Comparison of ENCODE assay signal across 27 cellular contexts in the genomic region with DNA sequence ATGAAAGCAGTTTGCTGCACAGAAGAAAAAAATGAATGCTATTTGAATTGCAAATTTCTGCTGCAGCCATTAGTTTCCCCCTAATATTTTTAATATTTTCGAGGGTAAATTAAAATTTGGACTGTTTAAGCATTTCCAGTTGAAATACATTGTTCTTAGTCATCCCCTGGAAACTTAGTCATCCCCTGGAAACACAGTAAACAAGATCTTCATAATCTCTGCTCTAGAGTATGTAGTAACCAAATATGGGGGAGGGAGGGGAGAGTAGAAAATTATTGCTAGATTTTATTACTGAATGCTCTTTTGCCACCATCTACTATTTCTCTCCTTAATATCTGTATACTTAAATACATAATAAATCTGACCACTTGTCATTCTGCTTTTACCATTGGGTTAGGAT.
DNase-seq lines count a peak whose midpoint lies in the region; TF ChIP-seq lines count a peak whose summit lies in the region.
"Had no signal": no experiment of that assay in that cellular context is flagged by ENCODE, and none has a peak within 500 bp of the region (broad histone marks: within the 10 kb centered on the region; RNA-seq: fewer than 3 reads in every experiment).

No MANE protein-coding gene starts in this region.

- H2BK120ac ChIP-seq in mesenchymal stem cell (ENCODE audit: low read depth, low read length): no peak overlapping the region

- no peak overlapping the region for H3K27ac ChIP-seq in RWPE1
- H3K27ac ChIP-seq in mesenchymal stem cell (ENCODE audit: low read length, poor library complexity, severe bottlenecking): no peak overlapping the region
- H3K27ac ChIP-seq in effector memory CD4-positive, alpha-beta T cell (ENCODE audit: insufficient read depth, low read length, poor library complexity, severe bottlenecking): no peak overlapping the region
- H3K27ac ChIP-seq: SK-N-MC, thoracic aorta, uterus had no signal

- DNase-seq in AG20443 (ENCODE audit: low spot score): peak; percentile 37
- DNase-seq in RWPE1 (ENCODE audit: low spot score): peak; percentile 58
- peak; percentile 60 for DNase-seq in fibroblast of mammary gland (ENCODE audit: low read depth)
- peak; percentile 5 for DNase-seq in mesenchymal stem cell
- DNase-seq in T-helper 2 cell treated with Interferon-gamma antibody and Interleukin-4, amounts not matched to agents 5 μg/mL and 100 μg/mL, for 36 hours (ENCODE audit: low spot score): no peak
- DNase-seq in effector memory CD4-positive, alpha-beta T cell: no peak
- DNase-seq in immature natural killer cell: no peak
- no peak for DNase-seq in stimulated activated CD4-positive, alpha-beta T cell treated with anti-CD3 and anti-CD28 coated beads, Interleukin-4, amount 100 ng/mL, for 24 hours
- DNase-seq: activated CD4-positive, alpha-beta memory T cell treated with anti-CD3 and anti-CD28 coated beads, Interleukin-2, amount 10 ng/mL, durations not matched to agents 7 days and 5 days; activated CD4-positive, alpha-beta T cell treated with anti-CD3 and anti-CD28 coated beads for 1 hour; activated naive CD8-positive, alpha-beta T cell treated with anti-CD3 and anti-CD28 coated beads, Interleukin-2, amount 10 ng/mL, durations not matched to agents 7 days and 5 days; CD8-positive, alpha-beta T cell; cerebellar nuclear complex; mesendoderm; MG63; NCI-H2029 treated with DMSO at 0.1 percent for 48 hours; NCI-H226; NCI-H774; posterior cingulate gyrus; RPMI8226; stimulated activated naive CD8-positive, alpha-beta T cell treated with anti-CD3 and anti-CD28 coated beads, Interleukin-15, Interleukin-2, amounts not matched to agents 100 U/mL and 50 U/mL, for 24 hours; uterus had no signal

- H3K9ac ChIP-seq in mesenchymal stem cell (ENCODE audit: low read length): peak overlapping the region; percentile 58

- POLR2A ChIA-PET in RWPE1 (lab: Yijun Ruan, JAX; ENCODE audit: low non-redundant PET): no interaction called here

- H2BK12ac ChIP-seq in mesenchymal stem cell (ENCODE audit: low read length in 2 of 2): no peak overlapping the region

- no peak overlapping the region for H3K27ac Mint-ChIP-seq in T-helper 2 cell treated with Interferon-gamma antibody and Interleukin-4, amounts not matched to agents 5 μg/mL and 100 μg/mL, for 36 hours
- H3K27ac Mint-ChIP-seq in immature natural killer cell: no peak overlapping the region
- H3K27ac Mint-ChIP-seq: activated CD4-positive, alpha-beta memory T cell treated with anti-CD3 and anti-CD28 coated beads, Interleukin-2, amount 10 ng/mL, durations not matched to agents 7 days and 5 days; activated naive CD8-positive, alpha-beta T cell treated with anti-CD3 and anti-CD28 coated beads, Interleukin-2, amount 10 ng/mL, durations not matched to agents 7 days and 5 days; activated T-helper 2 cell treated with anti-CD3 and anti-CD28 coated beads, Interferon-gamma antibody, Interleukin-2, Interleukin-4, amounts not matched to agents 10 μg/mL and 5 μg/mL and 100 μg/mL, durations not matched to agents 14 hours and 24 hours and 36 hours; B cell; CD8-positive, alpha-beta T cell had no signal

- H3K27me3 Mint-ChIP-seq in T-helper 2 cell treated with Interferon-gamma antibody and Interleukin-4, amounts not matched to agents 5 μg/mL and 100 μg/mL, for 36 hours (ENCODE audit: low read depth): no peaks in the 10 kb centered on the region
- no peaks in the 10 kb centered on the region for H3K27me3 Mint-ChIP-seq in immature natural killer cell (ENCODE audit: low read depth in 3 of 3)
- H3K27me3 Mint-ChIP-seq: activated CD4-positive, alpha-beta memory T cell treated with anti-CD3 and anti-CD28 coated beads, Interleukin-2, amount 10 ng/mL, durations not matched to agents 7 days and 5 days; activated naive CD8-positive, alpha-beta T cell treated with anti-CD3 and anti-CD28 coated beads, Interleukin-2, amount 10 ng/mL, durations not matched to agents 7 days and 5 days; B cell had no signal

- no peak overlapping the region for H2AFZ ChIP-seq in mesenchymal stem cell (ENCODE audit: low read depth, low read length)

- H3K4me3 ChIP-seq in fibroblast of mammary gland (ENCODE audit: control insufficient read depth, low read depth, low read length): no peak overlapping the region
- H3K4me3 ChIP-seq in mesenchymal stem cell (ENCODE audit: insufficient read depth in 1 of 2, low read depth in 1 of 2, low read length in 2 of 2): no peak overlapping the region
- H3K4me3 ChIP-seq in effector memory CD4-positive, alpha-beta T cell (ENCODE audit: insufficient read depth, low read depth, low read length, poor library complexity, severe bottlenecking): no peak overlapping the region
- H3K4me3 ChIP-seq: K562, MG63, SK-N-MC, thoracic aorta, uterus had no signal

- no peaks in the 10 kb centered on the region for H3K27me3 ChIP-seq in mesenchymal stem cell (ENCODE audit: control insufficient read depth in 1 of 2, insufficient read depth in 1 of 2, low read length in 2 of 2)
- no peaks in the 10 kb centered on the region for H3K27me3 ChIP-seq in effector memory CD4-positive, alpha-beta T cell (replicated peaks; ENCODE audit: control insufficient read depth, insufficient read depth, low read length, poor library complexity, severe bottlenecking)
- H3K27me3 ChIP-seq: MG63, uterus had no signal

- H3K4ac ChIP-seq in mesenchymal stem cell (ENCODE audit: low read depth in 1 of 2, low read length in 2 of 2): no peak overlapping the region

- no peak overlapping the region for H3K23ac ChIP-seq in mesenchymal stem cell (ENCODE audit: low read length in 2 of 2)

- H4K8ac ChIP-seq in mesenchymal stem cell (ENCODE audit: low read length): no peak overlapping the region

- CTCF ChIA-PET in RWPE1 (lab: Yijun Ruan, JAX): no interaction called here

- no peak overlapping the region for H3K18ac ChIP-seq in mesenchymal stem cell (ENCODE audit: low read depth in 1 of 2, low read length in 2 of 2)

- no peak overlapping the region for H4K91ac ChIP-seq in mesenchymal stem cell (ENCODE audit: low read length)

- H3K36me3 Mint-ChIP-seq in T-helper 2 cell treated with Interferon-gamma antibody and Interleukin-4, amounts not matched to agents 5 μg/mL and 100 μg/mL, for 36 hours (ENCODE audit: low read depth): no peaks in the 10 kb centered on the region
- peaks cover 0 to 5% (median 0%) of the 10 kb centered on the region in 3 donors for H3K36me3 Mint-ChIP-seq in immature natural killer cell
- H3K36me3 Mint-ChIP-seq: activated naive CD8-positive, alpha-beta T cell treated with anti-CD3 and anti-CD28 coated beads, Interleukin-2, amount 10 ng/mL, durations not matched to agents 7 days and 5 days; CD8-positive, alpha-beta T cell had no signal

- no peaks in the 10 kb centered on the region for H3K4me1 ChIP-seq in mesenchymal stem cell (ENCODE audit: control insufficient read depth, insufficient read depth, low read depth, low read length)
- no peaks in the 10 kb centered on the region for H3K4me1 ChIP-seq in effector memory CD4-positive, alpha-beta T cell (ENCODE audit: control insufficient read depth, insufficient read depth, low read length, poor library complexity, severe bottlenecking)
- H3K4me1 ChIP-seq: uterus had no signal

- no peak overlapping the region for H2AK5ac ChIP-seq in mesenchymal stem cell (ENCODE audit: low read length, severe bottlenecking)

- no peak overlapping the region for H3K14ac ChIP-seq in mesenchymal stem cell (ENCODE audit: low read length in 2 of 2)

- no peak overlapping the region for H2BK15ac ChIP-seq in mesenchymal stem cell (ENCODE audit: low read depth, poor library complexity, severe bottlenecking)

- H2BK5ac ChIP-seq in mesenchymal stem cell (ENCODE audit: low read depth, low read length, poor library complexity, severe bottlenecking): no peak overlapping the region

- no peak for TF ChIP-seq CTCF in RWPE1 (conservative IDR thresholded peaks at IDR 0.05; ENCODE audit: low read depth)
- TF ChIP-seq CTCF in fibroblast of mammary gland (conservative IDR thresholded peaks at IDR 0.05; ENCODE audit: control insufficient read depth, insufficient read depth, low read depth, low read length): no peak

- H3K79me1 ChIP-seq in mesenchymal stem cell (replicated peaks; ENCODE audit: low read length, poor library complexity, severe bottlenecking): no peaks in the 10 kb centered on the region

- H3K36me3 ChIP-seq in mesenchymal stem cell (ENCODE audit: control insufficient read depth in 1 of 2, insufficient read depth in 2 of 2, low read depth in 1 of 2, low read length in 2 of 2): no peaks in the 10 kb centered on the region
- H3K36me3 ChIP-seq in effector memory CD4-positive, alpha-beta T cell (ENCODE audit: control insufficient read depth, insufficient read depth, low read length): no peaks in the 10 kb centered on the region
- H3K36me3 ChIP-seq: MG63, thoracic aorta, uterus had no signal

- H3K9me3 Mint-ChIP-seq in T-helper 2 cell treated with Interferon-gamma antibody and Interleukin-4, amounts not matched to agents 5 μg/mL and 100 μg/mL, for 36 hours: no peaks in the 10 kb centered on the region
- peaks cover 2 to 38% (median 17%) of the 10 kb centered on the region in 6 donors for H3K9me3 Mint-ChIP-seq in immature natural killer cell
- H3K9me3 Mint-ChIP-seq: activated T-helper 2 cell treated with anti-CD3 and anti-CD28 coated beads, Interferon-gamma antibody, Interleukin-2, Interleukin-4, amounts not matched to agents 10 μg/mL and 5 μg/mL and 100 μg/mL, durations not matched to agents 14 hours and 24 hours and 36 hours had no signal

- no peak overlapping the region for H3K4me2 ChIP-seq in mesenchymal stem cell (ENCODE audit: low read length, poor library complexity, severe bottlenecking)

- no peaks in the 10 kb centered on the region for H3K4me1 Mint-ChIP-seq in T-helper 2 cell treated with Interferon-gamma antibody and Interleukin-4, amounts not matched to agents 5 μg/mL and 100 μg/mL, for 36 hours (ENCODE audit: low read depth)
- H3K4me1 Mint-ChIP-seq in immature natural killer cell: no peaks in the 10 kb centered on the region
- H3K4me1 Mint-ChIP-seq: activated CD4-positive, alpha-beta memory T cell treated with anti-CD3 and anti-CD28 coated beads, Interleukin-2, amount 10 ng/mL, durations not matched to agents 7 days and 5 days; activated naive CD8-positive, alpha-beta T cell treated with anti-CD3 and anti-CD28 coated beads, Interleukin-2, amount 10 ng/mL, durations not matched to agents 7 days and 5 days; B cell had no signal

- no peak overlapping the region for H3K4me3 Mint-ChIP-seq in T-helper 2 cell treated with Interferon-gamma antibody and Interleukin-4, amounts not matched to agents 5 μg/mL and 100 μg/mL, for 36 hours
- H3K4me3 Mint-ChIP-seq in immature natural killer cell: no peak overlapping the region
- H3K4me3 Mint-ChIP-seq: activated CD4-positive, alpha-beta memory T cell treated with anti-CD3 and anti-CD28 coated beads, Interleukin-2, amount 10 ng/mL, durations not matched to agents 7 days and 5 days; activated naive CD8-positive, alpha-beta T cell treated with anti-CD3 and anti-CD28 coated beads, Interleukin-2, amount 10 ng/mL, durations not matched to agents 7 days and 5 days; B cell; CD8-positive, alpha-beta T cell had no signal

- H3K9me3 ChIP-seq in mesenchymal stem cell (ENCODE audit: control insufficient read depth, low read length): peaks cover 2% of the 10 kb centered on the region
- peaks cover 4% of the 10 kb centered on the region for H3K9me3 ChIP-seq in effector memory CD4-positive, alpha-beta T cell (ENCODE audit: control insufficient read depth, low read length)
- H3K9me3 ChIP-seq: thoracic aorta, uterus had no signal

- no CpG with 5 or more reads among the region's 1 CpG for WGBS in mesenchymal stem cell

Comparison
In these comparisons a context has a peak if more than half of its experiments do, and no peak if none do; other contexts are left out.
1. DNase-seq: peak in AG20443 (single experiment), RWPE1 (single experiment), fibroblast of mammary gland (single experiment) and mesenchymal stem cell (single experiment); none in T-helper 2 cell treated with Interferon-gamma antibody and Interleukin-4, amounts not matched to agents 5 μg/mL and 100 μg/mL, for 36 hours (single experiment), effector memory CD4-positive, alpha-beta T cell (0 of 3), immature natural killer cell (0 of 3) and stimulated activated CD4-positive, alpha-beta T cell treated with anti-CD3 and anti-CD28 coated beads, Interleukin-4, amount 100 ng/mL, for 24 hours (single experiment).